Comparison of ENCODE assay signal across 1 cellular context in genomic region chr7:2966466-2967078, GRCh38.
TF ChIP-seq lines count a peak whose summit lies in the region.

No MANE protein-coding gene starts in this region.

TF ChIP-seq in GM12878, 131 proteins besides CTCF, POLR2A, EP300 and RAD21 (continued from another document):
- TF ChIP-seq PBX3 (IDR thresholded peaks at IDR 0.05; ENCODE audit: insufficient replicate concordance, low read depth, low read length) (no peak), FOS (IDR thresholded peaks at IDR 0.05; ENCODE audit: borderline replicate concordance, extremely low read depth, insufficient read length) (no peak), NFXL1 (IDR thresholded peaks at IDR 0.05; ENCODE audit: borderline replicate concordance) (no peak), NR2F1 (conservative IDR thresholded peaks at IDR 0.05) (no peak), RUNX3 (IDR thresholded peaks at IDR 0.05; ENCODE audit: low read length) (no peak), CEBPB (IDR thresholded peaks at IDR 0.05; ENCODE audit: borderline replicate concordance in 1 of 2, low read depth in 2 of 2, low read length in 2 of 2) (no peak), CHD4 (IDR thresholded peaks at IDR 0.05) (no peak), ZNF274 (IDR thresholded peaks at IDR 0.05; ENCODE audit: insufficient read depth, insufficient read length) (no peak)
TF ChIP-seq in GM12878: peak in this region for 0.
